In the genomic region with DNA sequence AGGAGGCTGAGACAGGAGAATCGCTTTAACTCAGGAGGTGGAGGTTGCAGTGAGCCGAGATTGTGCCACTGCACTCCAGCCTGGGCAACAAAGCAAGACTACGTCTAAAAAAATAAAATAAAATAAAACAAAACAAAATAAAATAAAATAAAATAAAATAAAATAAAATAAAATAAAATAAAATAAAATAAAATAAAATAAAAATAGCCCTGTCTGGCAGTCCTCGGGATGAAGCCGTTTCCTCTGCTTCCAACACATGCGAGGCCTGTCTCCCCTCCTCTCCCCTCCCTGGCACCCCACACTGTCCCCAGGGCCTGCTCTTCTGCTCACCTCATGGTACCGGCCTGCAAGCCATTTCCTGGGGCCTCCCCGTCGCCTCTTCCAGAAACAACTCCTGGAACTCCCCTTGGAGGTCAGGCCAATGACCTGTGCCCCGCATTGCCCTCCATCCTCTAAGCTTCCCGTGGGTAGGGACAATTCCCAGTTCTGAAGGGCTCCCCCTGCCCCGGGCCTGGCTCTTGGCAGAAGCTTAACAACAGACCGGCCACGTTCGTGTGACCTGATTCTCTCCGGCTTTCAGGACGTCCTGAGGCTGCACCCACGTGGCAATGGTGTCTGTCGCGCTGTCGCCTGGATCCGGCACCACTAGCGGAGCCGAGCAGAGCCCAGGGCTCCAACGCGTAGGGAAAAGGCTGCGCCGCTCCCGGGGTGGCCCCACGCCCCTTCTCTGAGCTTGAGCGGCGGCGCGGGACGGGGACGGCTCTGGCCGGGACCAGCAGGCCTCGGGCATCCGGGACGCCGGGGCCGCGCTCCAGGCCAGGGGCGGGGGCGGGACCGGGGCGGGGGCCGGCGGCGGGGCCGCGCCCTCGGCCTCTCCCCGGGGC, we compare ENCODE assay signal across 7 cellular contexts. TPM values are rescaled to one million over a fixed set of nuclear protein-coding genes. Genes with fewer than 3 reads are reported as not detected.
DNase-seq lines count a peak whose midpoint lies in the region; ATAC-seq and TF ChIP-seq lines count a peak whose summit lies in the region.

No MANE protein-coding gene starts in this region.

- 0 out of 2 replicates have a peak, but pooled peaks cover 4% of the 10 kb centered on the region for H4K20me1 ChIP-seq in IMR-90 (ENCODE audit: insufficient read depth, low read length)

- peak overlapping the region; percentile 91 for H3K27ac Mint-ChIP-seq in activated T-cell treated with anti-CD3 and anti-CD28 coated beads, Interleukin-2, amount 50 U/mL, for 24 hours

- H4K5ac ChIP-seq in IMR-90 (ENCODE audit: low read depth, low read length): peak overlapping the region; percentile 98

- TF ChIP-seq CTCF in GM10266 (IDR thresholded peaks at IDR 0.05; ENCODE audit: control insufficient read depth, insufficient read depth, low read depth, missing control alignments): no peak
- no peak for TF ChIP-seq CTCF in IMR-90 (conservative IDR thresholded peaks at IDR 0.05; ENCODE audit: low read depth, low read length)
- no peak for TF ChIP-seq CTCF in foreskin keratinocyte (conservative IDR thresholded peaks at IDR 0.05)
- TF ChIP-seq CTCF in omental fat pad (IDR thresholded peaks at IDR 0.05): no peak

- CTCF ChIA-PET in IMR-90 (lab: Yijun Ruan, JAX): interaction anchor here (0.6 to 1.1 kb wide), 2 partner anchors 11 to 19 kb away, joined by 3 read pairs; no protein-coding TSS in a partner anchor

- H3K79me1 ChIP-seq in IMR-90 (ENCODE audit: low read depth in 1 of 2, low read length in 2 of 2): peaks cover 21 to 76% of the 10 kb centered on the region in 2 experiments

- H3K27me3 ChIP-seq in IMR-90 (ENCODE audit: control insufficient read depth, insufficient read depth, low read length) (no peaks in the 10 kb centered on the region), foreskin keratinocyte (no peaks in the 10 kb centered on the region)

- H3K9me3 ChIP-seq in IMR-90 (ENCODE audit: control insufficient read depth, insufficient read depth, low read length): no peaks in the 10 kb centered on the region

- H3K4me1 ChIP-seq in IMR-90 (ENCODE audit: control insufficient read depth, insufficient read depth, low read length) (peaks cover 19% of the 10 kb centered on the region), foreskin keratinocyte (peaks cover 3% of the 10 kb centered on the region)

- peak overlapping the region; percentile 96 for H2AK9ac ChIP-seq in IMR-90 (replicated peaks; ENCODE audit: low read depth, low read length, poor library complexity)

- ATAC-seq in IMR-90 (ENCODE audit: low read depth) (peak; percentile 82), foreskin keratinocyte (peak; percentile 16), omental fat pad (ENCODE audit: low FRiP score) (peak; percentile 77), GM21737 (IDR thresholded peaks at IDR 0.05; ENCODE audit: unreplicated experiment) (no peak), HG02884 (IDR thresholded peaks at IDR 0.05; ENCODE audit: unreplicated experiment) (no peak)

- H3K36me3 Mint-ChIP-seq in activated T-cell treated with anti-CD3 and anti-CD28 coated beads, Interleukin-2, amount 50 U/mL, for 24 hours (ENCODE audit: low read depth): peaks cover 19% of the 10 kb centered on the region

- 0 out of 2 replicates have a peak overlapping the region, but pooled peaks have one; percentile 14 for H2BK20ac ChIP-seq in IMR-90 (ENCODE audit: low read depth, low read length)

- H3K14ac ChIP-seq in IMR-90 (replicated peaks; ENCODE audit: low read depth, low read length): peak overlapping the region; percentile 85

- H2BK15ac ChIP-seq in IMR-90 (ENCODE audit: low read depth, low read length): peak overlapping the region; percentile 12; the same call in 1 of the 3 replicates

- dilution Hi-C loops in IMR-90 (cut with HindIII; ENCODE audit: low sequenced_read_pairs, unreplicated experiment): no loop called here

- peak overlapping the region; percentile 70 for H2BK5ac ChIP-seq in IMR-90 (ENCODE audit: low read depth, low read length, poor library complexity, severe bottlenecking)

- H3K18ac ChIP-seq in IMR-90 (ENCODE audit: low read depth, low read length): peak overlapping the region; percentile 82

- peak overlapping the region; percentile 37; the same call in 1 of the 2 replicates for H2AK5ac ChIP-seq in IMR-90 (ENCODE audit: low read depth, low read length)

- H3K9me1 ChIP-seq in IMR-90 (ENCODE audit: insufficient read depth, low read length): peaks cover 24% of the 10 kb centered on the region

- H2AFZ ChIP-seq in IMR-90 (replicated peaks; ENCODE audit: low read length, poor library complexity): peak overlapping the region; percentile 96

- H3K9me3 Mint-ChIP-seq in activated T-cell treated with anti-CD3 and anti-CD28 coated beads, Interleukin-2, amount 50 U/mL, for 24 hours: no peaks in the 10 kb centered on the region

- peak overlapping the region; percentile 71 for H4K91ac ChIP-seq in IMR-90 (ENCODE audit: insufficient read depth, low read depth, low read length)

- peak overlapping the region; percentile 86 for H3K4me3 Mint-ChIP-seq in activated T-cell treated with anti-CD3 and anti-CD28 coated beads, Interleukin-2, amount 50 U/mL, for 24 hours

- H3K27me3 Mint-ChIP-seq in activated T-cell treated with anti-CD3 and anti-CD28 coated beads, Interleukin-2, amount 50 U/mL, for 24 hours: peaks cover 24% of the 10 kb centered on the region

- 12% methylated on average over 21 of the region's 54 CpGs; no CpG with 5 or more reads in 1 of the 2 experiments for WGBS in IMR-90 (ENCODE audit: extremely low coverage in 2 of 2, insufficient read length in 1 of 2), 2 experiments

- in situ Hi-C loops in IMR-90 (cut with MboI; ENCODE audit: low sequenced_read_pairs): no loop called here

- H3K4me2 ChIP-seq in IMR-90 (ENCODE audit: low read depth, low read length): peak overlapping the region; percentile 96

- peak overlapping the region; percentile 76 for H2BK120ac ChIP-seq in IMR-90 (ENCODE audit: low read depth, low read length)

- no TSS peak for BruUV-seq in IMR-90 (replicated peaks; lab: Mats Ljungman, UMichigan)

- no peaks in the 10 kb centered on the region for H3K36me3 ChIP-seq in IMR-90 (ENCODE audit: control insufficient read depth, insufficient read depth, low read length)

- peaks cover 47% of the 10 kb centered on the region for H3K4me1 Mint-ChIP-seq in activated T-cell treated with anti-CD3 and anti-CD28 coated beads, Interleukin-2, amount 50 U/mL, for 24 hours (ENCODE audit: low read depth)

- H4K8ac ChIP-seq in IMR-90 (ENCODE audit: low read depth in 2 of 2, low read length in 2 of 2): peak overlapping the region; percentile 61 to 94

- peak overlapping the region; percentile 94 for H3K9ac ChIP-seq in IMR-90 (ENCODE audit: low read depth, low read length)

- peak overlapping the region; percentile 95 for H3K4ac ChIP-seq in IMR-90 (ENCODE audit: low read depth, low read length)

- peak overlapping the region; percentile 61 for H3K56ac ChIP-seq in IMR-90 (ENCODE audit: extremely low read depth, insufficient read depth, low read length)

- peak overlapping the region; percentile 80 for H3K27ac ChIP-seq in IMR-90 (ENCODE audit: insufficient read depth, low read length)
- H3K27ac ChIP-seq in foreskin keratinocyte: peak overlapping the region; percentile 60

- H3K4me3 ChIP-seq in IMR-90 (ENCODE audit: insufficient read depth, low read depth, low read length): peak overlapping the region; percentile 63

- TF ChIP-seq POLR2A in IMR-90 (IDR thresholded peaks at IDR 0.05; ENCODE audit: low read depth, low read length): no peak; the same call in none of the 2 replicates

- peak overlapping the region; percentile 79 for H3K23ac ChIP-seq in IMR-90 (ENCODE audit: low read depth, low read length)

- intact Hi-C loops in IMR-90 (cut with micrococcal nuclease): no loop called here

- POLR2A ChIA-PET in IMR-90 (lab: Charles Lee; ENCODE audit: unreplicated experiment): no interaction called here

- no peak for TF ChIP-seq RAD21 in IMR-90 (IDR thresholded peaks at IDR 0.05; ENCODE audit: low read length)

- DNase-seq in GM10266 (ENCODE audit: extremely low spot score) (peak; percentile 83), IMR-90 (peak; percentile 12), foreskin keratinocyte (no peak), omental fat pad (ENCODE audit: low spot score) (no peak)
- peak; percentile 73 for DNase-seq in activated T-cell treated with anti-CD3 and anti-CD28 coated beads, Interleukin-2, amount 50 U/mL, for 24 hours

TF ChIP-seq in IMR-90, 13 proteins besides CTCF, POLR2A, EP300 and RAD21:
- TF ChIP-seq FOS (IDR thresholded peaks at IDR 0.05; ENCODE audit: low read depth, low read length) (no peak), BHLHE40 (IDR thresholded peaks at IDR 0.05; ENCODE audit: low read depth, low read length) (no peak), MAZ (IDR thresholded peaks at IDR 0.05; ENCODE audit: borderline replicate concordance, low read depth, low read length) (peak; percentile 5; the same call in 1 of the 2 replicates), CEBPB (IDR thresholded peaks at IDR 0.05; ENCODE audit: low read depth, low read length) (no peak)

RNA-seq across cellular contexts. Expression of gene PARVB, which starts 0.5 kb away (rescaled TPM):
- total RNA-seq in IMR-90 (2012; rRNA removed): 38.6 and 44.3 TPM in 2 replicates
- 53.9 and 84.7 TPM in 2 replicates for polyA plus RNA-seq in IMR-90 (2012; rRNA removed)
- polyA plus RNA-seq in IMR-90 (2012; cell fraction: cytosol; rRNA removed): 60.4 and 63.8 TPM in 2 replicates
- 22.4 and 22.7 TPM in 2 replicates for polyA plus RNA-seq in IMR-90 (2012; cell fraction: nucleus; rRNA removed; ENCODE audit: low replicate concordance)
- total RNA-seq in foreskin keratinocyte: 13.9 and 16.8 TPM in 2 replicates
- 13.9 and 15.1 TPM in 2 replicates for polyA plus RNA-seq in foreskin keratinocyte
- 10 to 100 TPM; 59.5 to 82.0 (median 61.2) TPM for total RNA-seq in omental fat pad

Comparison
In these comparisons a context has a peak if more than half of its experiments do, and no peak if none do; other contexts are left out.
1. DNase-seq: peak in GM10266 (single experiment), IMR-90 (single experiment) and activated T-cell treated with anti-CD3 and anti-CD28 coated beads, Interleukin-2, amount 50 U/mL, for 24 hours (single experiment); none in foreskin keratinocyte (0 of 2) and omental fat pad (single experiment).
2. ATAC-seq: peak in IMR-90 (single experiment), foreskin keratinocyte (single experiment) and omental fat pad (single experiment); none in GM21737 (single experiment) and HG02884 (single experiment).